1 cellular context compared by ENCODE assay signal in the genomic region with DNA sequence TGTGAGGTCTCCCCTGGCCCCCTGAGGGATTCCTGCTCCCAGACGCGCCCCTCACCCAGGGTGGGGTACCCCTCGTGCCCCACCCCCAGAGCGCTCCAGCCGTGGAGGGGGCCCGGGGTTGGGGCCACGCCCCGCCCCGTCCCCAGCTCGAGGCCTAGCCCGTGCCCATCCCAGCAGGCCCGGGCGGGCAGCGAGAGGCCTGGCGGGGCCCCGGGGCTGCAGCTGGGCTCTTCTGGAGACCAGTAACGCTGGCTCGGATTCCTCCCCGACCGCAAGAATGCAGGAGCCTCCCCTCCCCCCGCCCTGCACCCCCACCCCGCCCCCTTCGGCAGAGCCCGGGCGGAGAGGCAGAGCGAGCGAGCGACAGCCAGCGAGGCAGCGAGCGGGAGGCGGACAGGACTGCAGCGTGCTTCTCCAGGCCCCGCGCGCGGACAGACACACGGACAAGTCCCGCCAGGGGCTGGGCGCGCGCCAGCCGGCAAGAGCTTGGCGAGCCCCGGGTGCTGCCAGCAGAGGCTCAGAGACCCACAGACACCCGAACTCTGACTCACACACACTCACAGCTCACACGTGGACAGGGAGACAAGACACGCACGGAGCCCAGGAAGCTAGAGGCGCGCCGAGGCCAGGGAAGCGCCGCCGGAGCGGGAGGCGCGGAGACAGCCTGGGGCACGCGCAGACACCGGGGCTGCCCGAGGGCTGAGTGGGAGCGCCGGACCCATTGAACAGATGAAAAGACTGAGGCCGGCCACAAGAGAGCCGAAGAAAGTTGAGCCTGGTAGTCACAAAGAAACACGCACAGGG.
TF ChIP-seq lines count a peak whose summit lies in the region.

No MANE protein-coding gene starts in this region.

TF ChIP-seq in K562, 482 proteins besides CTCF, POLR2A, EP300 and RAD21 (continued from another document and continues in another):
- TF ChIP-seq ELF2 (CRISPR knock-in tag; IDR thresholded peaks at IDR 0.05), result no peak
- TF ChIP-seq, protein P1, sequence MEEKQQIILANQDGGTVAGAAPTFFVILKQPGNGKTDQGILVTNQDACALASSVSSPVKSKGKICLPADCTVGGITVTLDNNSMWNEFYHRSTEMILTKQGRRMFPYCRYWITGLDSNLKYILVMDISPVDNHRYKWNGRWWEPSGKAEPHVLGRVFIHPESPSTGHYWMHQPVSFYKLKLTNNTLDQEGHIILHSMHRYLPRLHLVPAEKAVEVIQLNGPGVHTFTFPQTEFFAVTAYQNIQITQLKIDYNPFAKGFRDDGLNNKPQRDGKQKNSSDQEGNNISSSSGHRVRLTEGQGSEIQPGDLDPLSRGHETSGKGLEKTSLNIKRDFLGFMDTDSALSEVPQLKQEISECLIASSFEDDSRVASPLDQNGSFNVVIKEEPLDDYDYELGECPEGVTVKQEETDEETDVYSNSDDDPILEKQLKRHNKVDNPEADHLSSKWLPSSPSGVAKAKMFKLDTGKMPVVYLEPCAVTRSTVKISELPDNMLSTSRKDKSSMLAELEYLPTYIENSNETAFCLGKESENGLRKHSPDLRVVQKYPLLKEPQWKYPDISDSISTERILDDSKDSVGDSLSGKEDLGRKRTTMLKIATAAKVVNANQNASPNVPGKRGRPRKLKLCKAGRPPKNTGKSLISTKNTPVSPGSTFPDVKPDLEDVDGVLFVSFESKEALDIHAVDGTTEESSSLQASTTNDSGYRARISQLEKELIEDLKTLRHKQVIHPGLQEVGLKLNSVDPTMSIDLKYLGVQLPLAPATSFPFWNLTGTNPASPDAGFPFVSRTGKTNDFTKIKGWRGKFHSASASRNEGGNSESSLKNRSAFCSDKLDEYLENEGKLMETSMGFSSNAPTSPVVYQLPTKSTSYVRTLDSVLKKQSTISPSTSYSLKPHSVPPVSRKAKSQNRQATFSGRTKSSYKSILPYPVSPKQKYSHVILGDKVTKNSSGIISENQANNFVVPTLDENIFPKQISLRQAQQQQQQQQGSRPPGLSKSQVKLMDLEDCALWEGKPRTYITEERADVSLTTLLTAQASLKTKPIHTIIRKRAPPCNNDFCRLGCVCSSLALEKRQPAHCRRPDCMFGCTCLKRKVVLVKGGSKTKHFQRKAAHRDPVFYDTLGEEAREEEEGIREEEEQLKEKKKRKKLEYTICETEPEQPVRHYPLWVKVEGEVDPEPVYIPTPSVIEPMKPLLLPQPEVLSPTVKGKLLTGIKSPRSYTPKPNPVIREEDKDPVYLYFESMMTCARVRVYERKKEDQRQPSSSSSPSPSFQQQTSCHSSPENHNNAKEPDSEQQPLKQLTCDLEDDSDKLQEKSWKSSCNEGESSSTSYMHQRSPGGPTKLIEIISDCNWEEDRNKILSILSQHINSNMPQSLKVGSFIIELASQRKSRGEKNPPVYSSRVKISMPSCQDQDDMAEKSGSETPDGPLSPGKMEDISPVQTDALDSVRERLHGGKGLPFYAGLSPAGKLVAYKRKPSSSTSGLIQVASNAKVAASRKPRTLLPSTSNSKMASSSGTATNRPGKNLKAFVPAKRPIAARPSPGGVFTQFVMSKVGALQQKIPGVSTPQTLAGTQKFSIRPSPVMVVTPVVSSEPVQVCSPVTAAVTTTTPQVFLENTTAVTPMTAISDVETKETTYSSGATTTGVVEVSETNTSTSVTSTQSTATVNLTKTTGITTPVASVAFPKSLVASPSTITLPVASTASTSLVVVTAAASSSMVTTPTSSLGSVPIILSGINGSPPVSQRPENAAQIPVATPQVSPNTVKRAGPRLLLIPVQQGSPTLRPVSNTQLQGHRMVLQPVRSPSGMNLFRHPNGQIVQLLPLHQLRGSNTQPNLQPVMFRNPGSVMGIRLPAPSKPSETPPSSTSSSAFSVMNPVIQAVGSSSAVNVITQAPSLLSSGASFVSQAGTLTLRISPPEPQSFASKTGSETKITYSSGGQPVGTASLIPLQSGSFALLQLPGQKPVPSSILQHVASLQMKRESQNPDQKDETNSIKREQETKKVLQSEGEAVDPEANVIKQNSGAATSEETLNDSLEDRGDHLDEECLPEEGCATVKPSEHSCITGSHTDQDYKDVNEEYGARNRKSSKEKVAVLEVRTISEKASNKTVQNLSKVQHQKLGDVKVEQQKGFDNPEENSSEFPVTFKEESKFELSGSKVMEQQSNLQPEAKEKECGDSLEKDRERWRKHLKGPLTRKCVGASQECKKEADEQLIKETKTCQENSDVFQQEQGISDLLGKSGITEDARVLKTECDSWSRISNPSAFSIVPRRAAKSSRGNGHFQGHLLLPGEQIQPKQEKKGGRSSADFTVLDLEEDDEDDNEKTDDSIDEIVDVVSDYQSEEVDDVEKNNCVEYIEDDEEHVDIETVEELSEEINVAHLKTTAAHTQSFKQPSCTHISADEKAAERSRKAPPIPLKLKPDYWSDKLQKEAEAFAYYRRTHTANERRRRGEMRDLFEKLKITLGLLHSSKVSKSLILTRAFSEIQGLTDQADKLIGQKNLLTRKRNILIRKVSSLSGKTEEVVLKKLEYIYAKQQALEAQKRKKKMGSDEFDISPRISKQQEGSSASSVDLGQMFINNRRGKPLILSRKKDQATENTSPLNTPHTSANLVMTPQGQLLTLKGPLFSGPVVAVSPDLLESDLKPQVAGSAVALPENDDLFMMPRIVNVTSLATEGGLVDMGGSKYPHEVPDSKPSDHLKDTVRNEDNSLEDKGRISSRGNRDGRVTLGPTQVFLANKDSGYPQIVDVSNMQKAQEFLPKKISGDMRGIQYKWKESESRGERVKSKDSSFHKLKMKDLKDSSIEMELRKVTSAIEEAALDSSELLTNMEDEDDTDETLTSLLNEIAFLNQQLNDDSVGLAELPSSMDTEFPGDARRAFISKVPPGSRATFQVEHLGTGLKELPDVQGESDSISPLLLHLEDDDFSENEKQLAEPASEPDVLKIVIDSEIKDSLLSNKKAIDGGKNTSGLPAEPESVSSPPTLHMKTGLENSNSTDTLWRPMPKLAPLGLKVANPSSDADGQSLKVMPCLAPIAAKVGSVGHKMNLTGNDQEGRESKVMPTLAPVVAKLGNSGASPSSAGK (IDR thresholded peaks at IDR 0.05), result peak; percentile 81
- peak; percentile 39 for TF ChIP-seq PRPF4 (IDR thresholded peaks at IDR 0.05; ENCODE audit: insufficient read depth, low read depth, low read length, poor library complexity, severe bottlenecking)
- no peak for TF ChIP-seq BHLHE40 (IDR thresholded peaks at IDR 0.05; ENCODE audit: low read length)
- TF ChIP-seq, protein P2, sequence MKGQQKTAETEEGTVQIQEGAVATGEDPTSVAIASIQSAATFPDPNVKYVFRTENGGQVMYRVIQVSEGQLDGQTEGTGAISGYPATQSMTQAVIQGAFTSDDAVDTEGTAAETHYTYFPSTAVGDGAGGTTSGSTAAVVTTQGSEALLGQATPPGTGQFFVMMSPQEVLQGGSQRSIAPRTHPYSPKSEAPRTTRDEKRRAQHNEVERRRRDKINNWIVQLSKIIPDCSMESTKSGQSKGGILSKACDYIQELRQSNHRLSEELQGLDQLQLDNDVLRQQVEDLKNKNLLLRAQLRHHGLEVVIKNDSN (CRISPR knock-in tag; IDR thresholded peaks at IDR 0.05), result peak; percentile 47; the same call in 1 of the 2 replicates
- no peak for TF ChIP-seq RFX1 (IDR thresholded peaks at IDR 0.05)
- TF ChIP-seq, protein P3, sequence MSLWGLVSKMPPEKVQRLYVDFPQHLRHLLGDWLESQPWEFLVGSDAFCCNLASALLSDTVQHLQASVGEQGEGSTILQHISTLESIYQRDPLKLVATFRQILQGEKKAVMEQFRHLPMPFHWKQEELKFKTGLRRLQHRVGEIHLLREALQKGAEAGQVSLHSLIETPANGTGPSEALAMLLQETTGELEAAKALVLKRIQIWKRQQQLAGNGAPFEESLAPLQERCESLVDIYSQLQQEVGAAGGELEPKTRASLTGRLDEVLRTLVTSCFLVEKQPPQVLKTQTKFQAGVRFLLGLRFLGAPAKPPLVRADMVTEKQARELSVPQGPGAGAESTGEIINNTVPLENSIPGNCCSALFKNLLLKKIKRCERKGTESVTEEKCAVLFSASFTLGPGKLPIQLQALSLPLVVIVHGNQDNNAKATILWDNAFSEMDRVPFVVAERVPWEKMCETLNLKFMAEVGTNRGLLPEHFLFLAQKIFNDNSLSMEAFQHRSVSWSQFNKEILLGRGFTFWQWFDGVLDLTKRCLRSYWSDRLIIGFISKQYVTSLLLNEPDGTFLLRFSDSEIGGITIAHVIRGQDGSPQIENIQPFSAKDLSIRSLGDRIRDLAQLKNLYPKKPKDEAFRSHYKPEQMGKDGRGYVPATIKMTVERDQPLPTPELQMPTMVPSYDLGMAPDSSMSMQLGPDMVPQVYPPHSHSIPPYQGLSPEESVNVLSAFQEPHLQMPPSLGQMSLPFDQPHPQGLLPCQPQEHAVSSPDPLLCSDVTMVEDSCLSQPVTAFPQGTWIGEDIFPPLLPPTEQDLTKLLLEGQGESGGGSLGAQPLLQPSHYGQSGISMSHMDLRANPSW (CRISPR knock-in tag; IDR thresholded peaks at IDR 0.05), result no peak
- no peak for TF ChIP-seq SMAD2 (IDR thresholded peaks at IDR 0.05; ENCODE audit: low read depth, low read length)
- TF ChIP-seq, protein P4, sequence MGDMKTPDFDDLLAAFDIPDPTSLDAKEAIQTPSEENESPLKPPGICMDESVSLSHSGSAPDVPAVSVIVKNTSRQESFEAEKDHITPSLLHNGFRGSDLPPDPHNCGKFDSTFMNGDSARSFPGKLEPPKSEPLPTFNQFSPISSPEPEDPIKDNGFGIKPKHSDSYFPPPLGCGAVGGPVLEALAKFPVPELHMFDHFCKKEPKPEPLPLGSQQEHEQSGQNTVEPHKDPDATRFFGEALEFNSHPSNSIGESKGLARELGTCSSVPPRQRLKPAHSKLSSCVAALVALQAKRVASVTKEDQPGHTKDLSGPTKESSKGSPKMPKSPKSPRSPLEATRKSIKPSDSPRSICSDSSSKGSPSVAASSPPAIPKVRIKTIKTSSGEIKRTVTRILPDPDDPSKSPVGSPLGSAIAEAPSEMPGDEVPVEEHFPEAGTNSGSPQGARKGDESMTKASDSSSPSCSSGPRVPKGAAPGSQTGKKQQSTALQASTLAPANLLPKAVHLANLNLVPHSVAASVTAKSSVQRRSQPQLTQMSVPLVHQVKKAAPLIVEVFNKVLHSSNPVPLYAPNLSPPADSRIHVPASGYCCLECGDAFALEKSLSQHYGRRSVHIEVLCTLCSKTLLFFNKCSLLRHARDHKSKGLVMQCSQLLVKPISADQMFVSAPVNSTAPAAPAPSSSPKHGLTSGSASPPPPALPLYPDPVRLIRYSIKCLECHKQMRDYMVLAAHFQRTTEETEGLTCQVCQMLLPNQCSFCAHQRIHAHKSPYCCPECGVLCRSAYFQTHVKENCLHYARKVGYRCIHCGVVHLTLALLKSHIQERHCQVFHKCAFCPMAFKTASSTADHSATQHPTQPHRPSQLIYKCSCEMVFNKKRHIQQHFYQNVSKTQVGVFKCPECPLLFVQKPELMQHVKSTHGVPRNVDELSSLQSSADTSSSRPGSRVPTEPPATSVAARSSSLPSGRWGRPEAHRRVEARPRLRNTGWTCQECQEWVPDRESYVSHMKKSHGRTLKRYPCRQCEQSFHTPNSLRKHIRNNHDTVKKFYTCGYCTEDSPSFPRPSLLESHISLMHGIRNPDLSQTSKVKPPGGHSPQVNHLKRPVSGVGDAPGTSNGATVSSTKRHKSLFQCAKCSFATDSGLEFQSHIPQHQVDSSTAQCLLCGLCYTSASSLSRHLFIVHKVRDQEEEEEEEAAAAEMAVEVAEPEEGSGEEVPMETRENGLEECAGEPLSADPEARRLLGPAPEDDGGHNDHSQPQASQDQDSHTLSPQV (IDR thresholded peaks at IDR 0.05), result 0 out of 2 replicates have a peak, but pooled peaks have one; percentile 62
- TF ChIP-seq ZNF79 (CRISPR knock-in tag; IDR thresholded peaks at IDR 0.05; ENCODE audit: low read depth), result no peak
- TF ChIP-seq MTA3 (IDR thresholded peaks at IDR 0.05; ENCODE audit: borderline replicate concordance), result peak; percentile 64; the same call in 1 of the 2 replicates
- TF ChIP-seq LCOR (CRISPR knock-in tag; IDR thresholded peaks at IDR 0.05), result 0 out of 2 replicates have a peak, but pooled peaks have one; percentile 49
- TF ChIP-seq, protein P5, sequence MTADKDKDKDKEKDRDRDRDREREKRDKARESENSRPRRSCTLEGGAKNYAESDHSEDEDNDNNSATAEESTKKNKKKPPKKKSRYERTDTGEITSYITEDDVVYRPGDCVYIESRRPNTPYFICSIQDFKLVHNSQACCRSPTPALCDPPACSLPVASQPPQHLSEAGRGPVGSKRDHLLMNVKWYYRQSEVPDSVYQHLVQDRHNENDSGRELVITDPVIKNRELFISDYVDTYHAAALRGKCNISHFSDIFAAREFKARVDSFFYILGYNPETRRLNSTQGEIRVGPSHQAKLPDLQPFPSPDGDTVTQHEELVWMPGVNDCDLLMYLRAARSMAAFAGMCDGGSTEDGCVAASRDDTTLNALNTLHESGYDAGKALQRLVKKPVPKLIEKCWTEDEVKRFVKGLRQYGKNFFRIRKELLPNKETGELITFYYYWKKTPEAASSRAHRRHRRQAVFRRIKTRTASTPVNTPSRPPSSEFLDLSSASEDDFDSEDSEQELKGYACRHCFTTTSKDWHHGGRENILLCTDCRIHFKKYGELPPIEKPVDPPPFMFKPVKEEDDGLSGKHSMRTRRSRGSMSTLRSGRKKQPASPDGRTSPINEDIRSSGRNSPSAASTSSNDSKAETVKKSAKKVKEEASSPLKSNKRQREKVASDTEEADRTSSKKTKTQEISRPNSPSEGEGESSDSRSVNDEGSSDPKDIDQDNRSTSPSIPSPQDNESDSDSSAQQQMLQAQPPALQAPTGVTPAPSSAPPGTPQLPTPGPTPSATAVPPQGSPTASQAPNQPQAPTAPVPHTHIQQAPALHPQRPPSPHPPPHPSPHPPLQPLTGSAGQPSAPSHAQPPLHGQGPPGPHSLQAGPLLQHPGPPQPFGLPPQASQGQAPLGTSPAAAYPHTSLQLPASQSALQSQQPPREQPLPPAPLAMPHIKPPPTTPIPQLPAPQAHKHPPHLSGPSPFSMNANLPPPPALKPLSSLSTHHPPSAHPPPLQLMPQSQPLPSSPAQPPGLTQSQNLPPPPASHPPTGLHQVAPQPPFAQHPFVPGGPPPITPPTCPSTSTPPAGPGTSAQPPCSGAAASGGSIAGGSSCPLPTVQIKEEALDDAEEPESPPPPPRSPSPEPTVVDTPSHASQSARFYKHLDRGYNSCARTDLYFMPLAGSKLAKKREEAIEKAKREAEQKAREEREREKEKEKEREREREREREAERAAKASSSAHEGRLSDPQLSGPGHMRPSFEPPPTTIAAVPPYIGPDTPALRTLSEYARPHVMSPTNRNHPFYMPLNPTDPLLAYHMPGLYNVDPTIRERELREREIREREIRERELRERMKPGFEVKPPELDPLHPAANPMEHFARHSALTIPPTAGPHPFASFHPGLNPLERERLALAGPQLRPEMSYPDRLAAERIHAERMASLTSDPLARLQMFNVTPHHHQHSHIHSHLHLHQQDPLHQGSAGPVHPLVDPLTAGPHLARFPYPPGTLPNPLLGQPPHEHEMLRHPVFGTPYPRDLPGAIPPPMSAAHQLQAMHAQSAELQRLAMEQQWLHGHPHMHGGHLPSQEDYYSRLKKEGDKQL (CRISPR knock-in tag; IDR thresholded peaks at IDR 0.05; ENCODE audit: borderline replicate concordance), result no peak
- TF ChIP-seq KDM5B (IDR thresholded peaks at IDR 0.05; ENCODE audit: insufficient replicate concordance, low read depth, low read length), result peak; percentile 34
- TF ChIP-seq ZNF263 (CRISPR knock-in tag; IDR thresholded peaks at IDR 0.05; ENCODE audit: borderline replicate concordance), result no peak
- TF ChIP-seq FIP1L1 (IDR thresholded peaks at IDR 0.05; ENCODE audit: low read depth, low read length, poor library complexity, severe bottlenecking), result peak; percentile 29
- no peak for TF ChIP-seq NR4A1 (CRISPR knock-in tag; IDR thresholded peaks at IDR 0.05)
- 0 out of 2 replicates have a peak, but pooled peaks have one; percentile 34 for TF ChIP-seq NR4A1 (tag; IDR thresholded peaks at IDR 0.05)
- TF ChIP-seq TCF3 (CRISPR knock-in tag; IDR thresholded peaks at IDR 0.05), result no peak
- TF ChIP-seq ETV6 (IDR thresholded peaks at IDR 0.05; ENCODE audit: borderline replicate concordance in 1 of 2, low read depth in 2 of 2, low read length in 1 of 2), result no peak
- TF ChIP-seq ETV6 (CRISPR knock-in tag; IDR thresholded peaks at IDR 0.05; ENCODE audit: borderline replicate concordance), result no peak
- no peak for TF ChIP-seq DNMT1 (IDR thresholded peaks at IDR 0.05)
- TF ChIP-seq ARID2 (IDR thresholded peaks at IDR 0.05), result no peak
- TF ChIP-seq HDAC2 (IDR thresholded peaks at IDR 0.05), result peak; percentile 88
